Comparison of ENCODE assay signal across 1 cellular context in the genomic region with DNA sequence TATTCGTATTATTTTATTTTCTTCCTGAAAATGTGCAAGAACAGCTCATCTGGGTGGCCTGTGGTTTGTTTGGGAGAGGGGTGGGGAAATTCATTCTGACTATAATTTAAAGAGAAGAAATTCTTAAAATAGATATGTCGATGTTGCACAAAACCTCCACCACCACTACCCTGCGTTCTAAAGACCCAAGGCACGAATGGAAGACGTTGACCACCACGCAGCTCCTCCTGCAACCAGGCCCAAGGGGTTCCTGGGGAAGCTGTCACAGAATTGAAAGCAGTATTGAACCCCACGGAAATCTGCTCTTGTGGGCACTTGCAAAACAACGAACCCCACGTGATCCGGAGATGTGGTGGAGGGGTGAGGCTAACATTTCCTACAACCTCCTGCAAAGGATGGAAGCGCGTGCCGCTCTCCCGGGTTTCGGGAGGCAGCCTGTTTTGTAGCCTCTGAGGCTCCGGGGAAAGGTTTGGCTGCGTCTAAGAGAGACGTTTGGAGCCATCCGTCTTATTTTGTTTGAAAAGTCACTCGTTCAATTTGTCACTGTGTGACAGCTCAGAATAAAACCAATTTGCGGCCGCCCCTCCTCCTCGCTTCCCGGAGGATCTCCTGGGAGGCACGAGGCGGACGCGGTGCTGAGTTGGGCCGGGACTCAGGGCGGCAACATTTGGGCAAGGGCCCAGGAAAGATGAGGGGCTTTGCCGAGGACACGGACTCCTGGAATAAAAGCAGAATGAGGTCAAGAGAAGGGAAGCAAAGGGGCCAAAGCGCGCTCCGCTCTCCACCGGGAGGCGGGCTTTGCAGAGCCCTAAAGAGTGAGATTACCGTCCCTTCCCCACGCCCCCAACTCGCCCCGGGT.
TF ChIP-seq lines count a peak whose summit lies in the region.

No MANE protein-coding gene starts in this region.

TF ChIP-seq in IMR-90, 13 proteins besides CTCF, POLR2A, EP300 and RAD21 (continued from another document):
- TF ChIP-seq, protein P1, sequence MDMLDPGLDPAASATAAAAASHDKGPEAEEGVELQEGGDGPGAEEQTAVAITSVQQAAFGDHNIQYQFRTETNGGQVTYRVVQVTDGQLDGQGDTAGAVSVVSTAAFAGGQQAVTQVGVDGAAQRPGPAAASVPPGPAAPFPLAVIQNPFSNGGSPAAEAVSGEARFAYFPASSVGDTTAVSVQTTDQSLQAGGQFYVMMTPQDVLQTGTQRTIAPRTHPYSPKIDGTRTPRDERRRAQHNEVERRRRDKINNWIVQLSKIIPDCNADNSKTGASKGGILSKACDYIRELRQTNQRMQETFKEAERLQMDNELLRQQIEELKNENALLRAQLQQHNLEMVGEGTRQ (IDR thresholded peaks at IDR 0.05; ENCODE audit: low read depth, low read length): no peak
- TF ChIP-seq MAFK (IDR thresholded peaks at IDR 0.05; ENCODE audit: low read depth, low read length) (no peak), MXI1 (IDR thresholded peaks at IDR 0.05; ENCODE audit: borderline replicate concordance, low read depth, low read length) (no peak), FOS (IDR thresholded peaks at IDR 0.05; ENCODE audit: low read depth, low read length) (no peak), NFE2L2 (IDR thresholded peaks at IDR 0.05; ENCODE audit: low read depth, low read length) (no peak), CHD1 (IDR thresholded peaks at IDR 0.05; ENCODE audit: low read depth, low read length) (no peak), CEBPB (IDR thresholded peaks at IDR 0.05; ENCODE audit: low read depth, low read length) (no peak), MAZ (IDR thresholded peaks at IDR 0.05; ENCODE audit: borderline replicate concordance, low read depth, low read length) (no peak), RCOR1 (IDR thresholded peaks at IDR 0.05; ENCODE audit: insufficient replicate concordance, low read length) (no peak), RFX5 (IDR thresholded peaks at IDR 0.05; ENCODE audit: low read depth, low read length) (no peak)
- TF ChIP-seq, protein P2, sequence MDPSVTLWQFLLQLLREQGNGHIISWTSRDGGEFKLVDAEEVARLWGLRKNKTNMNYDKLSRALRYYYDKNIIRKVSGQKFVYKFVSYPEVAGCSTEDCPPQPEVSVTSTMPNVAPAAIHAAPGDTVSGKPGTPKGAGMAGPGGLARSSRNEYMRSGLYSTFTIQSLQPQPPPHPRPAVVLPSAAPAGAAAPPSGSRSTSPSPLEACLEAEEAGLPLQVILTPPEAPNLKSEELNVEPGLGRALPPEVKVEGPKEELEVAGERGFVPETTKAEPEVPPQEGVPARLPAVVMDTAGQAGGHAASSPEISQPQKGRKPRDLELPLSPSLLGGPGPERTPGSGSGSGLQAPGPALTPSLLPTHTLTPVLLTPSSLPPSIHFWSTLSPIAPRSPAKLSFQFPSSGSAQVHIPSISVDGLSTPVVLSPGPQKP (IDR thresholded peaks at IDR 0.05; ENCODE audit: borderline replicate concordance, low read depth, low read length): no peak
